In the genomic region with DNA sequence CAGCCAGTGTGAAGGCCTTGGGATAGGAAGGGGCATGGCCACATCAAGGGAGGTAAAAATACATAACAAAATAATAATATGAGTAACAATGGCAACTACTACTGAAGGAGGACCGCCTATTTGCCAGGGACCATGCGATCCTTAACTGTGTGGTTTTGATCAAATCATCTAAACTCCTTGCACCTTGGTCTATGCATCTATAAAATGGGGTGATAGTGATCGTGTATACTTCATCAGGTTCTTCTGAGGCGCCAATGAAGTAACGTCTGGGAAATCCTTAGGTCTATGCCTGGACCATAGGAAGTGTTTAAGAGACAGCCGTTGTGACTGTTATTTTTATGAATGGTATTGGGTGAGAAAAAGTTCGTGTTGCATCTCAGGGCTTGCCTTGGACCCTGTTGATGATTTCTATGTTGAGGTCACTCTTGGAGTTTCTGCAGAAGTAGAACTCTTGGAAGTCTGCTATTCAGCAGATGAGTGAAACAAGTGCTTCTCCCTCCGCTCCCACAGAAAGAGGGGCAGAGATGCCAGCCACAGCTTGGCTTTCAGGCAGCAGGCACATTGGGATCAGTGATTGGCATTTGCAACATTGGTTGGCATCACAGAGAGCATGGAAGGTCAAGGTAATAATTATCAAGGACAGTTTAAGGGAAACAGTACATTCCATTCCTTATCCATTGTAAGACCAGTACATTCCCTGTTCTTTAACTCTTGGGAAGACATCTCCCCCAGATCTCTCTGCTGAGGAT, we compare ENCODE assay signal across 19 cellular contexts.
"Had no signal": no experiment of that assay in that cellular context is flagged by ENCODE, and none has a peak within 500 bp of the region (broad histone marks: within the 10 kb centered on the region; RNA-seq: fewer than 3 reads in every experiment).

No MANE protein-coding gene starts in this region.

- H3K27me3 ChIP-seq: body of pancreas, left lung, right lobe of liver, thyroid gland had no signal

- H3K27ac Mint-ChIP-seq: activated CD4-positive, alpha-beta memory T cell treated with anti-CD3 and anti-CD28 coated beads for 36 hours; mesothelial cell of epicardium; stimulated activated effector memory CD8-positive, alpha-beta T cell treated with anti-CD3 and anti-CD28 coated beads, Interleukin-12 subunit alpha, Interleukin-12 subunit beta, amount 100 ng/mL, for 72 hours; T-helper 1 cell treated with Interleukin-12 subunit alpha and Interleukin-12 subunit beta and Interleukin-4 antibody, amounts not matched to agents 30 μg/mL and 1 μg/mL, for 36 hours had no signal

- H3K4me3 Mint-ChIP-seq: activated CD4-positive, alpha-beta memory T cell treated with anti-CD3 and anti-CD28 coated beads for 36 hours; mesothelial cell of epicardium; T-helper 1 cell treated with Interleukin-12 subunit alpha and Interleukin-12 subunit beta and Interleukin-4 antibody, amounts not matched to agents 30 μg/mL and 1 μg/mL, for 36 hours had no signal

- H3K36me3 ChIP-seq: cardiac muscle cell, left lung, right lobe of liver, thyroid gland had no signal

- H3K9me3 ChIP-seq: body of pancreas, left lung, right lobe of liver, thyroid gland had no signal

- H3K27ac ChIP-seq: body of pancreas, cardiac muscle cell, left lung, parathyroid adenoma, right lobe of liver, skin epidermis, thyroid gland had no signal

- H3K4me1 ChIP-seq: body of pancreas, parathyroid adenoma, right lobe of liver, thyroid gland had no signal

- DNase-seq: activated CD4-positive, alpha-beta memory T cell treated with anti-CD3 and anti-CD28 coated beads for 36 hours; activated CD4-positive, alpha-beta T cell treated with anti-CD3 and anti-CD28 coated beads for 48 hours; activated naive CD4-positive, alpha-beta T cell treated with Interleukin-2 at 50 U/mL for 16 hours; anterior cingulate cortex; body of pancreas; erythroblast; foreskin melanocyte; left lung; mammary epithelial cell; nucleus accumbens; right lobe of liver; stimulated activated CD4-positive, alpha-beta T cell treated with anti-CD3 and anti-CD28 coated beads, Interleukin-1b, Interleukin-23, amount 100 ng/mL, for 48 hours; thyroid gland had no signal

- H3K9me3 Mint-ChIP-seq: activated CD4-positive, alpha-beta memory T cell treated with anti-CD3 and anti-CD28 coated beads for 36 hours; mesothelial cell of epicardium; stimulated activated effector memory CD8-positive, alpha-beta T cell treated with anti-CD3 and anti-CD28 coated beads, Interleukin-12 subunit alpha, Interleukin-12 subunit beta, amount 100 ng/mL, for 72 hours; T-helper 1 cell treated with Interleukin-12 subunit alpha and Interleukin-12 subunit beta and Interleukin-4 antibody, amounts not matched to agents 30 μg/mL and 1 μg/mL, for 36 hours had no signal

- H3K4me3 ChIP-seq: body of pancreas, cardiac muscle cell, left lung, right lobe of liver, skin epidermis, thyroid gland had no signal

- ATAC-seq: body of pancreas; left lung; right lobe of liver; stimulated activated effector memory CD8-positive, alpha-beta T cell treated with anti-CD3 and anti-CD28 coated beads, Interleukin-12 subunit alpha, Interleukin-12 subunit beta, amount 100 ng/mL, for 72 hours had no signal

- H3K36me3 Mint-ChIP-seq: mesothelial cell of epicardium had no signal

- H3K27me3 Mint-ChIP-seq: activated CD4-positive, alpha-beta memory T cell treated with anti-CD3 and anti-CD28 coated beads for 36 hours had no signal
